Comparison of ENCODE assay signal across 8 cellular contexts in the genomic region with DNA sequence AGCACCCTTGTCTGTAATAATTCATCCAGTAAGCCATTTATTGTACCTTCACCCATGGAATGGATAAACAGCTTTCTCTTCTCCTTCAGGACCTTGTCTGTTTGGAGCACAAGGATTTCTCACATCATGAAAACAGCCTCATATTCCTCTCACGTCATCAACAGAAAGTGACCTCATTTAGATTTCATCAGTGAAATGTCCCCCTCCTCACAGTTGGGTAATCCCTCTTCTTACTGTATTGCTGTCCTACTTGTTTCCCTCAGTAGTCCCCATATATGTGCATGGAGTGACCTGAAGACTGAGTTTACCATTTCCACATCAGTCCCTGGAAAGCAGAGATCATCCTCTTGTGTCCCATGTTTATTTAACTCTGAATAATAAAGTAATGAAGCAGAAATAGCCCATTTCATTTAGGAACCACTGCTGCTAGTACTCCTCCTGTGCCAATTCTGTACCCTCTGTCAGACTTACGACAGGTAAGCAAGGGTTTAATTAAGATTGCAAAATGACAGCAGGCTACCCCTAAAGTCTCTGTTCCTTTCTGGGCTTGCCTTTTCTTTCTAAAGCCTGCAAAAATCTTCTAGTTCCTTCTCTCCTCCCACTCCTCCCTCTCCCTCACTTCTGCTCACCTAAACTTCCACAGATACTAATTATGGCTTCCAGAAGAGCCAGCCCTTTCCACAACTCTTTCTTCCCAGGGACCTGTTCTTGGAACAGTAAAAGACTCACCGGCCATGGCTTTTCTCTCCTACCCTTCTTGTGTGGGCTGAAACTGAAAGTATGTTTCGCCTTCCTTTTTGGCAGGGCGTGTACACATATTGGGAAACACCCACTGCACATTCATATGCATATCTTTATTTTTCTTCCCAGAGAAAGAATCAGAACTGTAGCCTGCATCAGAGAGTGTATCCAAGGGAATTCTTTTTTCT. TPM values are rescaled to one million over a fixed set of nuclear protein-coding genes. Genes with fewer than 3 reads are reported as not detected.
A peak's percentile ranks its signal among the peaks of the same experiment; 100 is the strongest.
DNase-seq lines count a peak whose midpoint lies in the region; ATAC-seq, FAIRE-seq and TF ChIP-seq lines count a peak whose summit lies in the region.
"Not testable (repeated sequence)": the region's sequence is repeated elsewhere in the genome, so short reads cannot be mapped to it uniquely, and the experiment has no call there.

TSS of gene CARD16 (minus strand) at position 774 of the 929 bp plus-strand sequence. CDS start at position 736, 38 bp downstream.

- peak within 1 kb of the TSS; percentile 91 for H3K27ac Mint-ChIP-seq in activated naive CD8-positive, alpha-beta T cell treated with anti-CD3 and anti-CD28 coated beads, Interleukin-2, amount 50 U/mL, for 24 hours
- peak within 1 kb of the TSS; percentile 70 for H3K27ac Mint-ChIP-seq in type B pancreatic cell

- H3K4me3 ChIP-seq in gastroesophageal sphincter: peak within 1 kb of the TSS; percentile 27 to 37
- H3K4me3 ChIP-seq in ovary: peak within 1 kb of the TSS; percentile 28

- FAIRE-seq in GM12891 (lab: Jason Lieb, UNC): peak; percentile 87

- not testable (repeated sequence) for TF ChIP-seq POLR2A in GM12891 (IDR thresholded peaks at IDR 0.05; ENCODE audit: low read depth, low read length); gastroesophageal sphincter (IDR thresholded peaks at IDR 0.05); ovary (IDR thresholded peaks at IDR 0.05)

- not testable (repeated sequence) for H3K27me3 Mint-ChIP-seq in activated naive CD8-positive, alpha-beta T cell treated with anti-CD3 and anti-CD28 coated beads, Interleukin-2, amount 50 U/mL, for 24 hours; type B pancreatic cell

- intact Hi-C loops in T-helper 1 cell treated with Interleukin-12 subunit alpha and Interleukin-12 subunit beta and Interleukin-4 antibody, amounts not matched to agents 30 ng/mL and 1 ng/mL, for 36 hours (cut with micrococcal nuclease): loop anchor here (1.0 to 5.0 kb wide), 8 partner anchors 10 to 977 kb away; partner anchors contain the start of genes CASP1, CASP4 and MSANTD4
- intact Hi-C loops in ovary (cut with DNase I): not testable (repeated sequence)

- not testable (repeated sequence) for TF ChIP-seq EP300 in gastroesophageal sphincter (IDR thresholded peaks at IDR 0.05); ovary (IDR thresholded peaks at IDR 0.05)

- H3K4me1 ChIP-seq in gastroesophageal sphincter: peaks cover 0 to 24% (median 3%) of the 10 kb centered on the region in 3 donors
- H3K4me1 ChIP-seq in ovary (ENCODE audit: insufficient read depth): not testable (repeated sequence)

- H3K9me3 ChIP-seq in gastroesophageal sphincter, ovary: not testable (repeated sequence)

- peaks cover 20% of the 10 kb centered on the region for H3K36me3 Mint-ChIP-seq in activated naive CD8-positive, alpha-beta T cell treated with anti-CD3 and anti-CD28 coated beads, Interleukin-2, amount 50 U/mL, for 24 hours (ENCODE audit: low read depth)
- H3K36me3 Mint-ChIP-seq in type B pancreatic cell: not testable (repeated sequence)

- H3K9me3 Mint-ChIP-seq in activated naive CD8-positive, alpha-beta T cell treated with anti-CD3 and anti-CD28 coated beads, Interleukin-2, amount 50 U/mL, for 24 hours; type B pancreatic cell: not testable (repeated sequence)

- H3K4me3 Mint-ChIP-seq in activated naive CD8-positive, alpha-beta T cell treated with anti-CD3 and anti-CD28 coated beads, Interleukin-2, amount 50 U/mL, for 24 hours: peak within 1 kb of the TSS; percentile 87
- peak within 1 kb of the TSS; percentile 78 for H3K4me3 Mint-ChIP-seq in type B pancreatic cell

- H3K27ac ChIP-seq in gastroesophageal sphincter (peak within 1 kb of the TSS in 3 of 4 donors; percentile 15 to 62 (median 57)), ovary (peak within 1 kb of the TSS; percentile 16 to 28)

- 45 to 55% methylated on average over 2 to 5 of the region's 5 CpGs for WGBS in gastroesophageal sphincter (ENCODE audit: low coverage in 1 of 2), 2 donors
- 11 to 22% (median 11%) methylated on average over 5 of the region's 5 CpGs for WGBS in ovary, 3 donors

- DNase-seq in GM12891 (ENCODE audit: insufficient read length, low spot score); type B pancreatic cell (ENCODE audit: extremely low spot score, unreplicated experiment): not testable (repeated sequence)
- peak; percentile 37 for DNase-seq in activated naive CD8-positive, alpha-beta T cell treated with anti-CD3 and anti-CD28 coated beads, Interleukin-2, amount 50 U/mL, for 24 hours
- DNase-seq in ovary: peak in 4 of 5 donors; percentile 21 to 43 (median 26)

- not testable (repeated sequence) for H3K36me3 ChIP-seq in gastroesophageal sphincter, ovary

- peaks cover 56% of the 10 kb centered on the region for H3K4me1 Mint-ChIP-seq in activated naive CD8-positive, alpha-beta T cell treated with anti-CD3 and anti-CD28 coated beads, Interleukin-2, amount 50 U/mL, for 24 hours
- H3K4me1 Mint-ChIP-seq in type B pancreatic cell (ENCODE audit: unreplicated experiment): peaks cover 11% of the 10 kb centered on the region

- TF ChIP-seq CTCF in gastroesophageal sphincter (IDR thresholded peaks at IDR 0.05); ovary (IDR thresholded peaks at IDR 0.05); type B pancreatic cell (conservative IDR thresholded peaks at IDR 0.05): not testable (repeated sequence)

- not testable (repeated sequence) for H3K27me3 ChIP-seq in gastroesophageal sphincter, ovary

- ATAC-seq in GM21717 (IDR thresholded peaks at IDR 0.05; ENCODE audit: unreplicated experiment) (peak; percentile 100), HG03469 (IDR thresholded peaks at IDR 0.05; ENCODE audit: unreplicated experiment) (peak; percentile 98), gastroesophageal sphincter (peak; percentile 52)
- peak; percentile 92 for ATAC-seq in activated naive CD8-positive, alpha-beta T cell treated with anti-CD3 and anti-CD28 coated beads, Interleukin-2, amount 50 U/mL, for 24 hours

TF ChIP-seq in GM12891, 5 proteins besides CTCF, POLR2A, EP300 and RAD21:
- peak; percentile 86 for TF ChIP-seq POU2F2 (IDR thresholded peaks at IDR 0.05; ENCODE audit: low read depth, low read length)
TF ChIP-seq in GM12891: peak in this region for 1; not testable (repeated sequence) for 4.

RNA-seq across cellular contexts. Expression of gene CARD16, which starts in this region (rescaled TPM):
- polyA plus RNA-seq in GM12891 (2012; ENCODE audit: low read depth, missing spikeins): 33.7 TPM
- total RNA-seq in T-helper 1 cell treated with Interleukin-12 subunit alpha and Interleukin-12 subunit beta and Interleukin-4 antibody, amounts not matched to agents 30 ng/mL and 1 ng/mL, for 36 hours: 70.4 and 75.6 TPM in 2 replicates
- 1 to 10 TPM; 3.0 to 4.3 (median 3.3) TPM for total RNA-seq in gastroesophageal sphincter
- total RNA-seq in ovary: 10 to 100 TPM in 4 of 7 donors, 1 to 10 TPM in 3; 6.6 to 16.5 (median 10.5) TPM
- polyA plus RNA-seq in ovary: 10 to 100 TPM; 27.1 to 41.8 TPM
- total RNA-seq in type B pancreatic cell (ENCODE audit: low replicate concordance): 6.2 and 12.7 TPM in 2 replicates
